Comparison of ENCODE assay signal across 8 cellular contexts in genomic region chr19:14689598-14690503, GRCh38. TPM values are rescaled to one million over a fixed set of nuclear protein-coding genes. Genes with fewer than 3 reads are reported as not detected.
DNase-seq lines count a peak whose midpoint lies in the region; ATAC-seq, FAIRE-seq and TF ChIP-seq lines count a peak whose summit lies in the region.

Gene ZNF333 (plus strand): TSS chr19:14690048. CDS start chr19:14693492, 3,444 bp downstream.

- H3K4me3 Mint-ChIP-seq in T-cell (peak within 1 kb of the TSS; percentile 83 to 94 (median 89)), type B pancreatic cell (peak within 1 kb of the TSS; percentile 96)

- peak; percentile 98 for FAIRE-seq in GM12892 (lab: Jason Lieb, UNC)

- POLR2A ChIA-PET in T-cell (lab: Charles Lee), result interaction anchor here (0.6 to 1.3 kb wide), 3 partner anchors 118 to 1422 kb away, joined by 3 read pairs; partner anchors contain the start of gene NDUFB7 (in 1 of the 2)

- H3K9me3 Mint-ChIP-seq in T-cell, result no peaks in the 10 kb centered on the region
- H3K9me3 Mint-ChIP-seq in type B pancreatic cell, result no peaks in the 10 kb centered on the region

- H3K27ac ChIP-seq in adrenal gland (peak within 1 kb of the TSS; percentile 73 to 100 (median 94)), heart right ventricle (peak within 1 kb of the TSS; percentile 47 to 98 (median 95))

- H3K27ac Mint-ChIP-seq in T-cell (peak within 1 kb of the TSS; percentile 99), type B pancreatic cell (peak within 1 kb of the TSS; percentile 98)

- TF ChIP-seq POLR2A in GM12892 (IDR thresholded peaks at IDR 0.05; ENCODE audit: low read depth, low read length) (peak; percentile 94), adrenal gland (IDR thresholded peaks at IDR 0.05) (peak; percentile 48 to 67)

- TF ChIP-seq CTCF in adrenal gland (IDR thresholded peaks at IDR 0.05), result peak in 1 of 6 experiments; percentile 8
- TF ChIP-seq CTCF in heart right ventricle (IDR thresholded peaks at IDR 0.05), result no peak
- no peak for TF ChIP-seq CTCF in type B pancreatic cell (conservative IDR thresholded peaks at IDR 0.05)

- ATAC-seq in HG02798 (IDR thresholded peaks at IDR 0.05; ENCODE audit: poor library complexity, unreplicated experiment), result peak; percentile 93
- peak; percentile 89 to 95 (median 93) for ATAC-seq in T-cell (replicated peaks in 1 of 4)
- peak; percentile 98 to 100 (median 99) for ATAC-seq in heart right ventricle

- H3K27me3 ChIP-seq in adrenal gland, result no peaks in the 10 kb centered on the region
- no peaks in the 10 kb centered on the region for H3K27me3 ChIP-seq in heart right ventricle

- intact Hi-C loops in adrenal gland (cut with DNase I) (loop anchor here (5.0 to 10.0 kb wide), 2 partner anchors 118 to 125 kb away; partner anchors contain the start of gene NDUFB7 (in 1 of the 2)), heart right ventricle (cut with DNase I) (loop anchor here in 9 of 10 donors (2.0 to 10.0 kb wide), 4 partner anchors 113 to 118 kb away; partner anchors contain the start of gene NDUFB7 (in 8 of the 9)), posterior cingulate gyrus (cut with DNase I) (no loop called here)

- H3K36me3 ChIP-seq in adrenal gland (replicated peaks in 1 of 2), result peaks cover 0 to 15% of the 10 kb centered on the region in 2 donors
- peaks cover 0 to 23% (median 1%) of the 10 kb centered on the region in 9 donors for H3K36me3 ChIP-seq in heart right ventricle

- peak within 1 kb of the TSS in 3 of 4 donors; percentile 35 to 79 (median 56) for H3K4me3 ChIP-seq in adrenal gland
- H3K4me3 ChIP-seq in heart right ventricle, result peak within 1 kb of the TSS; percentile 59 to 96 (median 88)

- peak; percentile 82 for DNase-seq in GM12892 (ENCODE audit: insufficient read length)
- peak; percentile 93 for DNase-seq in NCI-H1436 (lab: John Stamatoyannopoulos, UW)
- peak; percentile 86 to 98 (median 95) for DNase-seq in T-cell
- peak; percentile 92 to 98 (median 96) for DNase-seq in adrenal gland
- DNase-seq in heart right ventricle, result peak; percentile 97 to 99
- peak; percentile 86 to 99 (median 96) for DNase-seq in posterior cingulate gyrus
- peak; percentile 98 for DNase-seq in type B pancreatic cell (ENCODE audit: extremely low spot score, unreplicated experiment)

- H3K27me3 Mint-ChIP-seq in T-cell, result no peaks in the 10 kb centered on the region
- peaks cover 10% of the 10 kb centered on the region for H3K27me3 Mint-ChIP-seq in type B pancreatic cell

- no peaks in the 10 kb centered on the region for H3K9me3 ChIP-seq in adrenal gland (replicated peaks in 1 of 3)
- H3K9me3 ChIP-seq in heart right ventricle, result no peaks in the 10 kb centered on the region

- CTCF ChIA-PET in T-cell (lab: Charles Lee), result interaction anchor here in 1 of 2 donors (0.7 to 2.4 kb wide), 3 partner anchors 15 to 118 kb away, joined by 3 to 19 read pairs (median 5); partner anchors contain the start of gene NDUFB7

- H3K4me1 Mint-ChIP-seq in T-cell (peaks cover 16 to 31% (median 23%) of the 10 kb centered on the region in 3 donors), type B pancreatic cell (ENCODE audit: unreplicated experiment) (peaks cover 5% of the 10 kb centered on the region)

- H3K36me3 Mint-ChIP-seq in T-cell (peaks cover 12% of the 10 kb centered on the region), type B pancreatic cell (no peaks in the 10 kb centered on the region)

- H3K4me1 ChIP-seq in adrenal gland (replicated peaks in 1 of 2), result peaks cover 0 to 17% of the 10 kb centered on the region in 2 donors
- H3K4me1 ChIP-seq in heart right ventricle, result peaks cover 3 to 28% (median 13%) of the 10 kb centered on the region in 9 donors

- WGBS in adrenal gland, 4 donors, result 0 to 1% (median 1%) methylated on average over 15 to 66 of the region's 66 CpGs
- 1% methylated on average over 51 to 66 of the region's 66 CpGs for WGBS in heart right ventricle, 2 donors

RNA-seq across cellular contexts. Expression of gene ZNF333, which starts in this region (rescaled TPM):
- 9.1 TPM for polyA plus RNA-seq in GM12892 (2012; ENCODE audit: missing spikeins)
- 10 to 100 TPM; 20.5 to 39.0 (median 30.4) TPM for total RNA-seq in T-cell
- 10 to 100 TPM; 13.4 to 26.1 (median 19.9) TPM for total RNA-seq in adrenal gland
- 10 to 100 TPM in 2 of 3 donors, 1 to 10 TPM in 1; 8.3 to 17.8 (median 12.1) TPM for polyA plus RNA-seq in adrenal gland
- total RNA-seq in heart right ventricle, result 10 to 100 TPM in 2 of 10 donors, 1 to 10 TPM in 8; 5.8 to 10.3 (median 8.5) TPM
- polyA plus RNA-seq in heart right ventricle, result 10 to 100 TPM in 1 of 2 donors, 1 to 10 TPM in 1; 4.2 to 12.8 TPM
- total RNA-seq in type B pancreatic cell (ENCODE audit: low replicate concordance), result 11.1 and 22.5 TPM in 2 replicates

Comparison
In these comparisons a context has a peak if more than half of its experiments do, and no peak if none do; other contexts are left out.
1. Peak in every context shown above with its lines: DNase-seq, ATAC-seq, H3K4me3 ChIP-seq and H3K27ac ChIP-seq.